In the genomic region with DNA sequence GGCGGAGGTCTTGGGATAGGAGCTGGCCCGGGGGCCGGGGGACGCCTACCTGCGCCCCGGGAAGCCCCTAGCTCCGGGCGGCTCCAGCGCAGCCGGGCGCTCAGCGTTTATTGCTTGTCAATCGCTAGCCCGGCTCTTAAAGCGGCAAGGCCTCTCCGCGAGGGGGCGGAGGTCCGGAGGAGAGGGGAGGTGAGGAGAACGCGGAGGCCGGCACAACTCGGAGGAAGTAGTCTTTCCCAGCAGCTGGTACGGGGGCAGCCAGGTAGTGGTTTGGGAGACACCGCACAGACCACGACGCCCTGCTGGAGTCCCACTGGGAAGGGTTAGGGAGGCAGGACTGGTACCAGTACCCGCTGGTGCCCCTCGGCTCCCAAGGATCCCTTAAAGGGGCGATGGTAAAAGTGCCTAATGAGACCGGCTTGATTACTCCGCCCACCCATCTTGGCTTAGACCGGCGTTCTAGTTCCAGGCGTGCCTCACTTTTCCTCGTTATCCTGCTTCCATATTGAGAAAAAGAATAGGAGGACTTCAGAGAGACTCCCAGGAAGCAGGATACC, we compare ENCODE assay signal across 8 cellular contexts. TPM values are rescaled to one million over a fixed set of nuclear protein-coding genes. Genes with fewer than 3 reads are reported as not detected.
DNase-seq lines count a peak whose midpoint lies in the region; ATAC-seq and TF ChIP-seq lines count a peak whose summit lies in the region.

MPP2 (minus strand) TSS at position 112 of the 557 bp plus-strand sequence. CDS start 3,076 bp downstream, outside the sequence.

- 0 to 2% methylated on average over 36 of the region's 36 CpGs for WGBS in esophagus, 2 donors

- H3K4me1 ChIP-seq in esophagus (ENCODE audit: control insufficient read depth in 2 of 2, insufficient read depth in 2 of 2, low read length in 1 of 2) = peaks cover 2 to 9% of the 10 kb centered on the region in 2 donors
- H3K4me1 ChIP-seq in mucosa of descending colon (ENCODE audit: low read depth) = peaks cover 9% of the 10 kb centered on the region

- DNase-seq in DMS153 (lab: John Stamatoyannopoulos, UW) = peak; percentile 43
- DNase-seq in DMS153 treated with DMSO at 0.1 percent for 48 hours (lab: John Stamatoyannopoulos, UW; ENCODE audit: unreplicated experiment) = no peak
- DNase-seq in NOMO-1 (lab: John Stamatoyannopoulos, UW; ENCODE audit: unreplicated experiment in 2 of 2) = peak; percentile 54 to 59
- peak; percentile 36 for DNase-seq in activated T-helper 1 cell treated with Interleukin-2 at 50 U/mL for 16 hours (ENCODE audit: low read depth)
- DNase-seq in mucosa of descending colon = peak; percentile 57 to 65 (median 65)
- peak; percentile 50 to 81 (median 62) for DNase-seq in stimulated activated naive CD4-positive, alpha-beta T cell (lab: John Stamatoyannopoulos, UW)

- H3K36me3 ChIP-seq in esophagus (ENCODE audit: control insufficient read depth in 2 of 2, insufficient read depth in 2 of 2, low read length in 1 of 2) (no peaks in the 10 kb centered on the region), mucosa of descending colon (ENCODE audit: low read depth) (no peaks in the 10 kb centered on the region)

- intact Hi-C loops in mucosa of descending colon (cut with DNase I, micrococcal nuclease) = no loop called here

- TF ChIP-seq CTCF in mucosa of descending colon (IDR thresholded peaks at IDR 0.05) = no peak

- H3K4me3 ChIP-seq in esophagus (ENCODE audit: low read depth in 1 of 2, low read length in 2 of 2) (peak within 1 kb of the TSS; percentile 46 to 49), mucosa of descending colon (no peak within 1 kb of the TSS)

- no peaks in the 10 kb centered on the region for H3K27me3 ChIP-seq in esophagus (ENCODE audit: control insufficient read depth in 1 of 2, insufficient read depth in 2 of 2, low read length in 2 of 2)

- ATAC-seq in mucosa of descending colon (peak; percentile 62), HG02840 (IDR thresholded peaks at IDR 0.05; ENCODE audit: low FRiP score, unreplicated experiment) (no peak)

- H3K9me3 ChIP-seq in esophagus (ENCODE audit: control insufficient read depth in 2 of 2, insufficient read depth in 1 of 2, low read depth in 1 of 2, low read length in 1 of 2) (no peaks in the 10 kb centered on the region), mucosa of descending colon (no peaks in the 10 kb centered on the region)

- H3K27ac ChIP-seq in esophagus (ENCODE audit: low read depth in 2 of 2, low read length in 1 of 2) = peak within 1 kb of the TSS; percentile 67 to 86

RNA-seq across cellular contexts. Expression of gene MPP2, which starts in this region (rescaled TPM):
- polyA plus RNA-seq in esophagus = under 1 TPM; 0.39 to 0.72 TPM
- total RNA-seq in mucosa of descending colon = 10 to 100 TPM in 1 of 3 donors, 1 to 10 TPM in 1, under 1 TPM in 1; 0.55 to 13.2 (median 1.1) TPM
